ENCODE assay signal across 5 cellular contexts in the genomic region with DNA sequence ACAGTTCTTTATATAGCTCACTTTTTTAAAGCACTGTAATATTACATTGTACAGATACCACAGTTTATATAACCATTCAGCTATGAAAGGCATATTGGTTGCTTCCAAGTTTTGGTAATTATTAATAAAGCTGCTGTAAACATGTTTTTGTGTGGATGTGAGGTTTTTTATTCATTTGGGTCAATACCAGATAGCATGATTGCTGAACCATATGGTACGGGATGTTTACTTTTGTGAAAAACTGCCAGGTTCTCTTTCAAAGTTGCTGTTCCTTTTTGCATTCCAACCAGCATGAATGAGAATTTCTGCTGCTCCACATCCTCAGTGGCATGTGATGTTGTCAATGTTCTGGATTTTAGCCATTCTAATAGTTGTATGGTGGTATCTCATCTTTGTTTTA.
"Had no signal": no experiment of that assay in that cellular context is flagged by ENCODE, and none has a peak within 500 bp of the region (broad histone marks: within the 10 kb centered on the region; RNA-seq: fewer than 3 reads in every experiment).

No MANE protein-coding gene starts in this region.

- DNase-seq: H9, HCEC 1CT, IMR-90 had no signal

- H3K4me3 ChIP-seq: GM23338, K562 had no signal
